Comparison of ENCODE assay signal across 8 cellular contexts in genomic region chr1:55257958-55258357, GRCh38. TPM values are rescaled to one million over a fixed set of nuclear protein-coding genes. Genes with fewer than 3 reads are reported as not detected.
A peak's percentile ranks its signal among the peaks of the same experiment; 100 is the strongest.
DNase-seq lines count a peak whose midpoint lies in the region; ATAC-seq and TF ChIP-seq lines count a peak whose summit lies in the region.

No MANE protein-coding gene starts in this region.

- no peak for TF ChIP-seq CTCF in GM20000 (IDR thresholded peaks at IDR 0.05; ENCODE audit: extremely low read depth, missing control alignments)

- H3K4me1 Mint-ChIP-seq in activated T-cell treated with anti-CD3 and anti-CD28 coated beads, Interleukin-2, amount 50 U/mL, for 72 hours (ENCODE audit: low read depth), result peaks cover 22% of the 10 kb centered on the region

- H3K27me3 Mint-ChIP-seq in activated T-cell treated with anti-CD3 and anti-CD28 coated beads, Interleukin-2, amount 50 U/mL, for 72 hours (ENCODE audit: low read depth), result no peaks in the 10 kb centered on the region

- ATAC-seq in HG03571 (IDR thresholded peaks at IDR 0.05; ENCODE audit: unreplicated experiment), result peak; percentile 42
- ATAC-seq in activated T-cell treated with anti-CD3 and anti-CD28 coated beads, Interleukin-2, amount 50 U/mL, for 72 hours (replicated peaks in 1 of 2), result peak; percentile 75 to 82
- ATAC-seq in HG02970 (IDR thresholded peaks at IDR 0.05; ENCODE audit: low FRiP score, unreplicated experiment), result no peak

- H3K36me3 Mint-ChIP-seq in activated T-cell treated with anti-CD3 and anti-CD28 coated beads, Interleukin-2, amount 50 U/mL, for 72 hours (ENCODE audit: insufficient read depth in 2 of 2), result no peaks in the 10 kb centered on the region

- peak overlapping the region; percentile 27 to 46 for H3K4me3 Mint-ChIP-seq in activated T-cell treated with anti-CD3 and anti-CD28 coated beads, Interleukin-2, amount 50 U/mL, for 72 hours

- peak; percentile 50 for DNase-seq in GM20000 (ENCODE audit: low spot score)
- DNase-seq in activated T-cell treated with anti-CD3 and anti-CD28 coated beads, Interleukin-2, amount 50 U/mL, for 72 hours, result peak; percentile 40 to 55
- DNase-seq in stimulated activated CD8-positive, alpha-beta memory T cell treated with anti-CD3 and anti-CD28 coated beads, Interleukin-7, amount 100 ng/mL, for 4 hours (ENCODE audit: low read depth in 2 of 2), result peak; percentile 36 to 52
- DNase-seq in NOMO-1 treated with DMSO at 0.1 percent for 48 hours (lab: John Stamatoyannopoulos, UW; ENCODE audit: unreplicated experiment), result no peak
- DNase-seq in kidney tubule cell (ENCODE audit: low spot score), result no peak
- DNase-seq in OCI-M1 (lab: John Stamatoyannopoulos, UW), result no peak

- H3K27ac Mint-ChIP-seq in activated T-cell treated with anti-CD3 and anti-CD28 coated beads, Interleukin-2, amount 50 U/mL, for 72 hours, result no peak overlapping the region

- no peaks in the 10 kb centered on the region for H3K9me3 Mint-ChIP-seq in activated T-cell treated with anti-CD3 and anti-CD28 coated beads, Interleukin-2, amount 50 U/mL, for 72 hours

RNA-seq across cellular contexts. Expression of gene USP24, which starts 42.8 kb away (rescaled TPM):
- 10 to 100 TPM; 46.1 to 46.2 TPM for total RNA-seq in activated T-cell treated with anti-CD3 and anti-CD28 coated beads, Interleukin-2, amount 50 U/mL, for 72 hours

Comparison
In these comparisons a context has a peak if more than half of its experiments do, and no peak if none do; other contexts are left out.
1. DNase-seq: peak in GM20000 (single experiment), activated T-cell treated with anti-CD3 and anti-CD28 coated beads, Interleukin-2, amount 50 U/mL, for 72 hours (2 of 2) and stimulated activated CD8-positive, alpha-beta memory T cell treated with anti-CD3 and anti-CD28 coated beads, Interleukin-7, amount 100 ng/mL, for 4 hours (2 of 2); none in NOMO-1 treated with DMSO at 0.1 percent for 48 hours (single experiment), kidney tubule cell (single experiment) and OCI-M1 (single experiment).